Comparison of ENCODE assay signal across 19 cellular contexts in the genomic region with DNA sequence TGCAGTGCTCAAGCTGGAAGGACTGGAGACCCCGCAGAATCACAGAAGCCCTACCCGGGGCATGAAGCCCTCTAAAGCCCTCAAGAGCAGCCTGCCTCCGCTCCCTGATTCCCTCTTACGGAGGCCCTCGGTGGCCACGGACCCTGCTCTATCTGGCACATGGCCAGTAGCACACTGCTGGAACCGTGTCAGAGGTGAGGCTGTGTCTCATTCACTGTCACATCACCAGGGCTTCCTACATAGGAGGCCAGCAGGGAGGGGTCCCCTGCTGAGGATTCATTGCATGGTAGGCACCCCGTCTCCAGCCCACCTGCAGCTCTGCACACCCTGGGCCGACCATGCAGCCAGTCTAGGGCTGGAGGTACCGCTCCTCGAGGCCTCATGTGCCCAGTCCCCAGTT.
"Had no signal": no experiment of that assay in that cellular context is flagged by ENCODE, and none has a peak within 500 bp of the region (broad histone marks: within the 10 kb centered on the region; RNA-seq: fewer than 3 reads in every experiment).

No MANE protein-coding gene starts in this region.

- H3K4me3 Mint-ChIP-seq: activated CD4-positive, alpha-beta T cell treated with anti-CD3 and anti-CD28 coated beads, Interleukin-2, amount 10 ng/mL, durations not matched to agents 24 days and 14 days; activated naive CD8-positive, alpha-beta T cell treated with anti-CD3 and anti-CD28 coated beads for 36 hours; activated T-cell treated with anti-CD3 and anti-CD28 coated beads, Interleukin-2, amount 50 U/mL, for 72 hours; brain; central memory CD8-positive, alpha-beta T cell; dendritic cell treated with granulocyte-macrophage colony-stimulating factor and Interleukin-4, amounts not matched to agents 40 ng/mL and 50 ng/mL, for 4 days; effector memory CD8-positive, alpha-beta T cell; natural killer cell had no signal

- H3K27ac ChIP-seq: epithelial cell of prostate, prostate gland, right lobe of liver, SK-N-MC, transverse colon had no signal

- DNase-seq: activated CD4-positive, alpha-beta T cell treated with anti-CD3 and anti-CD28 coated beads, Interleukin-2, amount 10 ng/mL, durations not matched to agents 24 days and 14 days; activated CD4-positive, CD25-positive, alpha-beta regulatory T cell; activated CD8-positive, alpha-beta memory T cell treated with anti-CD3 and anti-CD28 coated beads, Interleukin-2, amount 50 U/mL, for 48 hours; activated gamma-delta T cell treated with Interleukin-2 at 50 U/mL for 16 hours; activated naive CD8-positive, alpha-beta T cell treated with anti-CD3 and anti-CD28 coated beads for 36 hours; activated T-cell treated with anti-CD3 and anti-CD28 coated beads, Interleukin-2, amount 50 U/mL, for 72 hours; amygdala; effector memory CD8-positive, alpha-beta T cell; left colon; mammary epithelial cell; natural killer cell; transverse colon had no signal

- H3K36me3 ChIP-seq: prostate gland had no signal

- H3K36me3 Mint-ChIP-seq: activated naive CD8-positive, alpha-beta T cell treated with anti-CD3 and anti-CD28 coated beads for 36 hours; natural killer cell had no signal

- H3K27ac Mint-ChIP-seq: activated CD4-positive, alpha-beta T cell treated with anti-CD3 and anti-CD28 coated beads, Interleukin-2, amount 10 ng/mL, durations not matched to agents 24 days and 14 days; activated naive CD8-positive, alpha-beta T cell treated with anti-CD3 and anti-CD28 coated beads for 36 hours; activated T-cell treated with anti-CD3 and anti-CD28 coated beads, Interleukin-2, amount 50 U/mL, for 72 hours; brain; dendritic cell treated with granulocyte-macrophage colony-stimulating factor and Interleukin-4, amounts not matched to agents 40 ng/mL and 50 ng/mL, for 4 days; effector memory CD8-positive, alpha-beta T cell; natural killer cell had no signal

- H3K27me3 ChIP-seq: right lobe of liver, transverse colon had no signal

- H3K9me3 Mint-ChIP-seq: activated CD4-positive, alpha-beta T cell treated with anti-CD3 and anti-CD28 coated beads, Interleukin-2, amount 10 ng/mL, durations not matched to agents 24 days and 14 days; dendritic cell treated with granulocyte-macrophage colony-stimulating factor and Interleukin-4, amounts not matched to agents 40 ng/mL and 50 ng/mL, for 4 days; natural killer cell had no signal

- H3K4me1 Mint-ChIP-seq: activated naive CD8-positive, alpha-beta T cell treated with anti-CD3 and anti-CD28 coated beads for 36 hours; central memory CD8-positive, alpha-beta T cell; natural killer cell had no signal

- H3K9me3 ChIP-seq: prostate gland, right lobe of liver, transverse colon had no signal

- H3K4me3 ChIP-seq: prostate gland, right lobe of liver, SK-N-MC, transverse colon had no signal

- H3K27me3 Mint-ChIP-seq: activated CD4-positive, alpha-beta T cell treated with anti-CD3 and anti-CD28 coated beads, Interleukin-2, amount 10 ng/mL, durations not matched to agents 24 days and 14 days; brain; central memory CD8-positive, alpha-beta T cell; dendritic cell treated with granulocyte-macrophage colony-stimulating factor and Interleukin-4, amounts not matched to agents 40 ng/mL and 50 ng/mL, for 4 days; effector memory CD8-positive, alpha-beta T cell had no signal
